1 cellular context compared by ENCODE assay signal in genomic region chr11:75814686-75815344, GRCh38.
TF ChIP-seq lines count a peak whose summit lies in the region.

TSS of gene UVRAG (plus strand) at chr11:75815210. CDS start at chr11:75815408, 198 bp downstream.

TF ChIP-seq in GM12878, 131 proteins besides CTCF, POLR2A, EP300 and RAD21 (continued from another document and continues in another):
- peak; percentile 77 for TF ChIP-seq CEBPZ (IDR thresholded peaks at IDR 0.05; ENCODE audit: low read depth, low read length)
- TF ChIP-seq MAX (IDR thresholded peaks at IDR 0.05; ENCODE audit: low read depth, low read length): peak; percentile 98
- TF ChIP-seq POLR2AphosphoS2 (IDR thresholded peaks at IDR 0.05; ENCODE audit: low read depth, low read length): no peak
- TF ChIP-seq ZNF384 (IDR thresholded peaks at IDR 0.05; ENCODE audit: borderline replicate concordance, low read depth, low read length): no peak
- no peak for TF ChIP-seq KDM1A (IDR thresholded peaks at IDR 0.05; ENCODE audit: borderline replicate concordance)
- peak; percentile 77; the same call in 1 of the 2 replicates for TF ChIP-seq GABPA (IDR thresholded peaks at IDR 0.05; ENCODE audit: low read depth)
- TF ChIP-seq PBX3 (IDR thresholded peaks at IDR 0.05; ENCODE audit: insufficient replicate concordance, low read depth, low read length): peak; percentile 97
- no peak for TF ChIP-seq TARDBP (IDR thresholded peaks at IDR 0.05; ENCODE audit: borderline replicate concordance)
- TF ChIP-seq SPI1 (IDR thresholded peaks at IDR 0.05; ENCODE audit: borderline replicate concordance, insufficient read depth, low read depth, low read length): peak; percentile 88
- no peak for TF ChIP-seq ETV6 (conservative IDR thresholded peaks at IDR 0.05 in 1 of 2, IDR thresholded peaks at IDR 0.05 in 1 of 2; ENCODE audit: borderline replicate concordance in 1 of 2, low read depth in 1 of 2)
- TF ChIP-seq SMAD5 (IDR thresholded peaks at IDR 0.05; ENCODE audit: low read depth): peak; percentile 86
- no peak; the same call in 1 of the 2 replicates for TF ChIP-seq BACH1 (IDR thresholded peaks at IDR 0.05; ENCODE audit: borderline replicate concordance)
- TF ChIP-seq RUNX3 (IDR thresholded peaks at IDR 0.05; ENCODE audit: low read length): peak; percentile 57
- TF ChIP-seq IRF3 (IDR thresholded peaks at IDR 0.05): peak; percentile 91
- peak; percentile 98 for TF ChIP-seq ATF3 (IDR thresholded peaks at IDR 0.05; ENCODE audit: borderline replicate concordance, extremely low read depth, low read depth, low read length)
- no peak for TF ChIP-seq ZBTB11 (CRISPR knock-in tag; IDR thresholded peaks at IDR 0.05)
- TF ChIP-seq REST (IDR thresholded peaks at IDR 0.05; ENCODE audit: low read depth, low read length): 0 out of 2 replicates have a peak, but pooled peaks have one; percentile 16
- TF ChIP-seq HDAC6 (IDR thresholded peaks at IDR 0.05; ENCODE audit: unreplicated experiment): no peak
- TF ChIP-seq IRF4 (IDR thresholded peaks at IDR 0.05; ENCODE audit: low read depth, low read length): no peak; the same call in 1 of the 2 replicates
- no peak for TF ChIP-seq GATAD2B (conservative IDR thresholded peaks at IDR 0.05; ENCODE audit: low read depth)
- no peak for TF ChIP-seq RB1 (IDR thresholded peaks at IDR 0.05; ENCODE audit: borderline replicate concordance)
- no peak for TF ChIP-seq ZNF592 (IDR thresholded peaks at IDR 0.05)
- no peak for TF ChIP-seq SUPT20H (IDR thresholded peaks at IDR 0.05; ENCODE audit: borderline replicate concordance, control insufficient read depth, low read depth, low read length)
- TF ChIP-seq ZNF217 (IDR thresholded peaks at IDR 0.05): no peak
- peak; percentile 97; the same call in 1 of the 2 replicates for TF ChIP-seq NKRF (conservative IDR thresholded peaks at IDR 0.05)
- 0 out of 2 replicates have a peak, but pooled peaks have one; percentile 20 for TF ChIP-seq PML (IDR thresholded peaks at IDR 0.05; ENCODE audit: low read length)
- TF ChIP-seq FOS (IDR thresholded peaks at IDR 0.05; ENCODE audit: borderline replicate concordance, extremely low read depth, insufficient read length): peak; percentile 79
- TF ChIP-seq TCF12 (IDR thresholded peaks at IDR 0.05; ENCODE audit: low read depth, low read length): 0 out of 2 replicates have a peak, but pooled peaks have one; percentile 41
- TF ChIP-seq NBN (IDR thresholded peaks at IDR 0.05): 0 out of 2 replicates have a peak, but pooled peaks have one; percentile 14
- no peak; the same call in 1 of the 2 replicates for TF ChIP-seq ASH2L (IDR thresholded peaks at IDR 0.05; ENCODE audit: borderline replicate concordance, low read depth)
- TF ChIP-seq USF1 (IDR thresholded peaks at IDR 0.05; ENCODE audit: borderline replicate concordance, extremely low read length, insufficient read depth, low read depth, low read length): peak; percentile 98
- 0 out of 2 replicates have a peak, but pooled peaks have one; percentile 3 for TF ChIP-seq SMARCA5 (IDR thresholded peaks at IDR 0.05)
- no peak for TF ChIP-seq CEBPB (IDR thresholded peaks at IDR 0.05; ENCODE audit: borderline replicate concordance in 1 of 2, low read depth in 2 of 2, low read length in 2 of 2)
- peak; percentile 63; the same call in 1 of the 2 replicates for TF ChIP-seq CBFB (IDR thresholded peaks at IDR 0.05; ENCODE audit: low read depth)
- no peak for TF ChIP-seq YBX1 (IDR thresholded peaks at IDR 0.05)
